8 cellular contexts compared by ENCODE assay signal in genomic region chr4:780730-781492, GRCh38. TPM values are rescaled to one million over a fixed set of nuclear protein-coding genes. Genes with fewer than 3 reads are reported as not detected.
A peak's percentile ranks its signal among the peaks of the same experiment; 100 is the strongest.
DNase-seq lines count a peak whose midpoint lies in the region; ATAC-seq and TF ChIP-seq lines count a peak whose summit lies in the region.

No MANE protein-coding gene starts in this region.

- peaks cover 44% of the 10 kb centered on the region for H4K20me1 ChIP-seq in IMR-90 (ENCODE audit: insufficient read depth, low read length)

- peak overlapping the region; percentile 92 for H3K4ac ChIP-seq in IMR-90 (ENCODE audit: low read depth, low read length)

- H2AK5ac ChIP-seq in IMR-90 (ENCODE audit: low read depth, low read length), result peak overlapping the region; percentile 89

- POLR2A ChIA-PET in IMR-90 (lab: Charles Lee; ENCODE audit: unreplicated experiment), result interaction anchor here (1.0 kb wide), 1 partner anchor 13 kb away, joined by 3 read pairs; no protein-coding TSS in a partner anchor

- H3K9ac ChIP-seq in IMR-90 (ENCODE audit: low read depth, low read length), result peak overlapping the region; percentile 83

- H2BK120ac ChIP-seq in IMR-90 (ENCODE audit: low read depth, low read length), result no peak overlapping the region

- peak overlapping the region; percentile 44 to 85; a peak in 3 of 4 replicates for H4K8ac ChIP-seq in IMR-90 (ENCODE audit: low read depth in 2 of 2, low read length in 2 of 2)

- peak overlapping the region; percentile 90 for H3K14ac ChIP-seq in IMR-90 (replicated peaks; ENCODE audit: low read depth, low read length)

- peak overlapping the region; percentile 94 for H2AFZ ChIP-seq in IMR-90 (replicated peaks; ENCODE audit: low read length, poor library complexity)

- H3K9me3 Mint-ChIP-seq in central memory CD8-positive, alpha-beta T cell, result no peaks in the 10 kb centered on the region

- BruUV-seq in IMR-90 (replicated peaks; lab: Mats Ljungman, UMichigan), result no TSS peak

- TF ChIP-seq POLR2A in IMR-90 (IDR thresholded peaks at IDR 0.05; ENCODE audit: low read depth, low read length), result no peak; the same call in 1 of the 2 replicates

- peaks cover 47% of the 10 kb centered on the region for H3K4me1 Mint-ChIP-seq in central memory CD8-positive, alpha-beta T cell

- in situ Hi-C loops in IMR-90 (cut with MboI; ENCODE audit: low sequenced_read_pairs), result no loop called here

- peak overlapping the region; percentile 23; the same call in 1 of the 2 replicates for H4K5ac ChIP-seq in IMR-90 (ENCODE audit: low read depth, low read length)

- peaks cover 19 to 46% of the 10 kb centered on the region in 2 experiments for H3K79me1 ChIP-seq in IMR-90 (ENCODE audit: low read depth in 1 of 2, low read length in 2 of 2)

- no peak for TF ChIP-seq CTCF in IMR-90 (conservative IDR thresholded peaks at IDR 0.05; ENCODE audit: low read depth, low read length)
- TF ChIP-seq CTCF in mucosa of descending colon (IDR thresholded peaks at IDR 0.05), result no peak

- TF ChIP-seq RAD21 in IMR-90 (IDR thresholded peaks at IDR 0.05; ENCODE audit: low read length), result no peak

- peaks cover 45% of the 10 kb centered on the region for H3K36me3 Mint-ChIP-seq in central memory CD8-positive, alpha-beta T cell (ENCODE audit: insufficient read depth)

- no peaks in the 10 kb centered on the region for H3K9me3 ChIP-seq in IMR-90 (ENCODE audit: control insufficient read depth, insufficient read depth, low read length)
- no peaks in the 10 kb centered on the region for H3K9me3 ChIP-seq in mucosa of descending colon

- H3K4me2 ChIP-seq in IMR-90 (ENCODE audit: low read depth, low read length), result peak overlapping the region; percentile 98

- dilution Hi-C loops in IMR-90 (cut with HindIII; ENCODE audit: low sequenced_read_pairs, unreplicated experiment), result no loop called here

- peak overlapping the region; percentile 89 for H4K91ac ChIP-seq in IMR-90 (ENCODE audit: insufficient read depth, low read depth, low read length)

- H3K56ac ChIP-seq in IMR-90 (ENCODE audit: extremely low read depth, insufficient read depth, low read length), result peak overlapping the region; percentile 61

- H3K18ac ChIP-seq in IMR-90 (ENCODE audit: low read depth, low read length), result no peak overlapping the region

- CTCF ChIA-PET in IMR-90 (lab: Yijun Ruan, JAX), result no interaction called here

- peaks cover 17% of the 10 kb centered on the region for H3K9me1 ChIP-seq in IMR-90 (ENCODE audit: insufficient read depth, low read length)

- DNase-seq in IMR-90 (peak; percentile 10), mucosa of descending colon (peak in 1 of 3 donors; percentile 63), NCI-H187 (lab: John Stamatoyannopoulos, UW) (no peak), pons (ENCODE audit: low spot score) (no peak), DMS 273 (lab: John Stamatoyannopoulos, UW; ENCODE audit: unreplicated experiment) (no peak), NOMO-1 treated with dmso at 0.1 percent for 144 hours (lab: John Stamatoyannopoulos, UW; ENCODE audit: unreplicated experiment) (no peak)
- DNase-seq in central memory CD8-positive, alpha-beta T cell (ENCODE audit: low spot score in 2 of 2), result no peak

- peak overlapping the region; percentile 83 for H3K4me3 Mint-ChIP-seq in central memory CD8-positive, alpha-beta T cell

- ATAC-seq in GM19023 (IDR thresholded peaks at IDR 0.05; ENCODE audit: unreplicated experiment) (peak; percentile 5), IMR-90 (ENCODE audit: low read depth) (peak; percentile 2), mucosa of descending colon (peak; percentile 9)
- no peak for ATAC-seq in central memory CD8-positive, alpha-beta T cell (replicated peaks; ENCODE audit: extremely low read depth, poor library complexity, severe bottlenecking)

- peak overlapping the region; percentile 72 for H3K23ac ChIP-seq in IMR-90 (ENCODE audit: low read depth, low read length)

- peak overlapping the region; percentile 100 for H2AK9ac ChIP-seq in IMR-90 (replicated peaks; ENCODE audit: low read depth, low read length, poor library complexity)

- peak overlapping the region; percentile 94 for H3K27ac Mint-ChIP-seq in central memory CD8-positive, alpha-beta T cell (ENCODE audit: low read depth)

- intact Hi-C loops in IMR-90 (cut with micrococcal nuclease), result loop anchor here (10.0 kb wide), 1 partner anchor 154 kb away; the partner anchor contains the start of genes GAK and TMEM175
- intact Hi-C loops in mucosa of descending colon (cut with DNase I, micrococcal nuclease), result no loop called here

- H3K4me1 ChIP-seq in IMR-90 (ENCODE audit: control insufficient read depth, insufficient read depth, low read length) (peaks cover 5% of the 10 kb centered on the region), mucosa of descending colon (ENCODE audit: low read depth) (peaks cover 29% of the 10 kb centered on the region)

- no peak overlapping the region for H2BK20ac ChIP-seq in IMR-90 (ENCODE audit: low read depth, low read length)

- peaks cover 17% of the 10 kb centered on the region for H3K27me3 Mint-ChIP-seq in central memory CD8-positive, alpha-beta T cell

- H2BK15ac ChIP-seq in IMR-90 (ENCODE audit: low read depth, low read length), result no peak overlapping the region

- 22% methylated on average over 6 of the region's 38 CpGs; no CpG with 5 or more reads in 1 of the 2 experiments for WGBS in IMR-90 (ENCODE audit: extremely low coverage in 2 of 2, insufficient read length in 1 of 2), 2 experiments

- peak overlapping the region; percentile 64 for H2BK5ac ChIP-seq in IMR-90 (ENCODE audit: low read depth, low read length, poor library complexity, severe bottlenecking)

- H3K27ac ChIP-seq in IMR-90 (ENCODE audit: insufficient read depth, low read length), result peak overlapping the region; percentile 81

- H3K27me3 ChIP-seq in IMR-90 (ENCODE audit: control insufficient read depth, insufficient read depth, low read length), result peaks cover 12% of the 10 kb centered on the region

- H3K4me3 ChIP-seq in IMR-90 (ENCODE audit: insufficient read depth, low read depth, low read length) (peak overlapping the region; percentile 89), mucosa of descending colon (peak overlapping the region; percentile 95)

- H3K36me3 ChIP-seq in IMR-90 (ENCODE audit: control insufficient read depth, insufficient read depth, low read length), result peaks cover 27% of the 10 kb centered on the region
- no peaks in the 10 kb centered on the region for H3K36me3 ChIP-seq in mucosa of descending colon (ENCODE audit: low read depth)

TF ChIP-seq in IMR-90, 13 proteins besides CTCF, POLR2A, EP300 and RAD21:
- TF ChIP-seq FOS (IDR thresholded peaks at IDR 0.05; ENCODE audit: low read depth, low read length) (no peak), CEBPB (IDR thresholded peaks at IDR 0.05; ENCODE audit: low read depth, low read length) (no peak), RCOR1 (IDR thresholded peaks at IDR 0.05; ENCODE audit: insufficient replicate concordance, low read length) (no peak), ELK1 (IDR thresholded peaks at IDR 0.05; ENCODE audit: borderline replicate concordance, low read depth, low read length) (no peak), SMC3 (IDR thresholded peaks at IDR 0.05; ENCODE audit: low read depth, low read length) (no peak), RFX5 (IDR thresholded peaks at IDR 0.05; ENCODE audit: low read depth, low read length) (no peak), MAZ (IDR thresholded peaks at IDR 0.05; ENCODE audit: borderline replicate concordance, low read depth, low read length) (no peak), USF2 (IDR thresholded peaks at IDR 0.05; ENCODE audit: low read depth, low read length) (no peak), CHD1 (IDR thresholded peaks at IDR 0.05; ENCODE audit: low read depth, low read length) (no peak), NFE2L2 (IDR thresholded peaks at IDR 0.05; ENCODE audit: low read depth, low read length) (no peak), BHLHE40 (IDR thresholded peaks at IDR 0.05; ENCODE audit: low read depth, low read length) (no peak), MAFK (IDR thresholded peaks at IDR 0.05; ENCODE audit: low read depth, low read length) (no peak), MXI1 (IDR thresholded peaks at IDR 0.05; ENCODE audit: borderline replicate concordance, low read depth, low read length) (no peak; the same call in 1 of the 2 replicates)

RNA-seq across cellular contexts. Expression of gene CPLX1, which starts 45.0 kb away (rescaled TPM):
- not detected in 2 replicates for total RNA-seq in IMR-90 (2012; rRNA removed)
- 0.05 and 0.06 TPM in 2 replicates for polyA plus RNA-seq in IMR-90 (2012; rRNA removed)
- 0.05 and 0.13 TPM in 2 replicates for polyA plus RNA-seq in IMR-90 (2012; cell fraction: cytosol; rRNA removed)
- polyA plus RNA-seq in IMR-90 (2012; cell fraction: nucleus; rRNA removed; ENCODE audit: low replicate concordance), result 0.25 and 0.30 TPM in 2 replicates
- 1 to 10 TPM; 1.9 to 3.4 (median 2.7) TPM for total RNA-seq in mucosa of descending colon
